ENCODE assay signal across 29 cellular contexts in genomic region chr12:26661399-26661798, GRCh38.
"Had no signal": no experiment of that assay in that cellular context is flagged by ENCODE, and none has a peak within 500 bp of the region (broad histone marks: within the 10 kb centered on the region; RNA-seq: fewer than 3 reads in every experiment).

No MANE protein-coding gene starts in this region.

- ATAC-seq: activated CD4-positive, CD25-positive, alpha-beta regulatory T cell treated with anti-CD3 and anti-CD28 coated beads, Interleukin-2, amount 50 U/mL, for 24 hours; activated CD8-positive, alpha-beta T cell treated with anti-CD3 and anti-CD28 coated beads for 36 hours; activated T-cell treated with anti-CD3 and anti-CD28 coated beads, Interleukin-2, amount 50 U/mL, for 4 hours; activated T-helper 17 cell treated with anti-CD3 and anti-CD28 coated beads, Interleukin-2, amount 50 U/mL, for 72 hours; effector memory CD8-positive, alpha-beta T cell; foreskin keratinocyte; gastrocnemius medialis; heart left ventricle had no signal

- H3K27me3 ChIP-seq: esophagus muscularis mucosa, foreskin keratinocyte, gastrocnemius medialis, heart left ventricle had no signal

- H3K27ac ChIP-seq: esophagus muscularis mucosa, foreskin keratinocyte, gastrocnemius medialis, heart left ventricle, WERI-Rb-1 had no signal

- H3K9me3 ChIP-seq: esophagus muscularis mucosa, gastrocnemius medialis, heart left ventricle had no signal

- H3K4me3 ChIP-seq: esophagus muscularis mucosa, gastrocnemius medialis, heart left ventricle had no signal

- H3K4me1 ChIP-seq: foreskin keratinocyte, gastrocnemius medialis had no signal

- FAIRE-seq: astrocyte had no signal

- DNase-seq: activated B cell treated with CpG ODN at 0.5 μM for 24 hours; activated CD4-positive, alpha-beta T cell treated with anti-CD3 and anti-CD28 coated beads for 48 hours; activated CD4-positive, alpha-beta T cell treated with anti-CD3 and anti-CD28 coated beads, Interleukin-2, amount 50 U/mL, for 1 hour; activated CD4-positive, alpha-beta T cell treated with anti-CD3 and anti-CD28 coated beads, Interleukin-2, amount 50 U/mL, for 48 hours; activated CD8-positive, alpha-beta memory T cell treated with anti-CD3 and anti-CD28 coated beads for 24 hours; activated CD8-positive, alpha-beta T cell treated with anti-CD3 and anti-CD28 coated beads for 36 hours; activated effector memory CD4-positive, alpha-beta T cell treated with Interleukin-2 at 50 U/mL for 16 hours; activated gamma-delta T cell treated with Interleukin-2 at 50 U/mL for 16 hours; activated naive CD4-positive, alpha-beta T cell treated with anti-CD3 and anti-CD28 coated beads, Interleukin-2, amount 50 U/mL, for 16 hours; activated naive CD4-positive, alpha-beta T cell treated with Interleukin-2 at 50 U/mL for 16 hours; activated T-cell treated with anti-CD3 and anti-CD28 coated beads, Interleukin-2, amount 50 U/mL, for 4 hours; amniotic stem cell; anterior cingulate cortex; caudate nucleus; cortex of kidney; dermis blood vessel endothelial cell; effector CD4-positive, alpha-beta T cell; effector memory CD8-positive, alpha-beta T cell; erythroblast; foreskin keratinocyte; gastrocnemius medialis; glutamatergic neuron; heart left ventricle; T-helper 9 cell; WERI-Rb-1 had no signal
